In genomic region chr10:53664620-53665019, GRCh38 we compare ENCODE assay signal across 11 cellular contexts.
DNase-seq lines count a peak whose midpoint lies in the region; TF ChIP-seq lines count a peak whose summit lies in the region.
"Had no signal": no experiment of that assay in that cellular context is flagged by ENCODE, and none has a peak within 500 bp of the region (broad histone marks: within the 10 kb centered on the region; RNA-seq: fewer than 3 reads in every experiment).

No MANE protein-coding gene starts in this region.

- peak overlapping the region; percentile 17 for H3K4me2 ChIP-seq in mesenchymal stem cell (ENCODE audit: low read length, poor library complexity, severe bottlenecking)

- DNase-seq in A172 (ENCODE audit: low spot score): peak; percentile 4
- DNase-seq in NCI-H2227 (lab: John Stamatoyannopoulos, UW; ENCODE audit: unreplicated experiment): peak; percentile 69
- peak; percentile 51 for DNase-seq in mesenchymal stem cell
- no peak for DNase-seq in GOT3 (lab: John Stamatoyannopoulos, UW)
- no peak for DNase-seq in DMS114 treated with DMSO at 0.1 percent for 48 hours (lab: John Stamatoyannopoulos, UW; ENCODE audit: unreplicated experiment)
- DNase-seq in T-helper 2 cell: no peak
- no peak for DNase-seq in GM19240 (ENCODE audit: insufficient read length, low spot score)
- DNase-seq: ACHN, erythroblast, NCI-H1048 had no signal

- peak overlapping the region; percentile 22 to 66 (median 47) for H3K4me3 Mint-ChIP-seq in brain

- H3K4me1 ChIP-seq in mesenchymal stem cell (ENCODE audit: control insufficient read depth, insufficient read depth, low read depth, low read length): peaks cover 2% of the 10 kb centered on the region

- no peak overlapping the region for H3K4ac ChIP-seq in mesenchymal stem cell (ENCODE audit: low read depth in 1 of 2, low read length in 2 of 2)

- no peak overlapping the region for H2BK15ac ChIP-seq in mesenchymal stem cell (ENCODE audit: low read depth, poor library complexity, severe bottlenecking)

- peaks cover 14% of the 10 kb centered on the region for H3K9me3 ChIP-seq in mesenchymal stem cell (ENCODE audit: control insufficient read depth, low read length)

- no peak overlapping the region for H3K4me3 ChIP-seq in mesenchymal stem cell (ENCODE audit: insufficient read depth in 1 of 2, low read depth in 1 of 2, low read length in 2 of 2)

- no peaks in the 10 kb centered on the region for H3K79me1 ChIP-seq in mesenchymal stem cell (replicated peaks; ENCODE audit: low read length, poor library complexity, severe bottlenecking)

- no peak overlapping the region for H3K23ac ChIP-seq in mesenchymal stem cell (ENCODE audit: low read length in 2 of 2)

- WGBS in mesenchymal stem cell: 28% methylated on average over 3 of the region's 3 CpGs

- no peak overlapping the region for H2BK120ac ChIP-seq in mesenchymal stem cell (ENCODE audit: low read depth, low read length)

- no peak overlapping the region for H4K91ac ChIP-seq in mesenchymal stem cell (ENCODE audit: low read length)

- no peaks in the 10 kb centered on the region for H3K27me3 Mint-ChIP-seq in brain

- H3K27ac Mint-ChIP-seq in brain: peak overlapping the region in 1 of 5 experiments; percentile 21

- no peak overlapping the region for H3K18ac ChIP-seq in mesenchymal stem cell (ENCODE audit: low read depth in 1 of 2, low read length in 2 of 2)

- no peak for TF ChIP-seq CTCF in brain (conservative IDR thresholded peaks at IDR 0.05)

- H3K9ac ChIP-seq in mesenchymal stem cell (ENCODE audit: low read length): no peak overlapping the region

- H2AFZ ChIP-seq in mesenchymal stem cell (ENCODE audit: low read depth, low read length): no peak overlapping the region

- H3K36me3 Mint-ChIP-seq in brain: peaks cover 5% of the 10 kb centered on the region

- H2BK5ac ChIP-seq in mesenchymal stem cell (ENCODE audit: low read depth, low read length, poor library complexity, severe bottlenecking): no peak overlapping the region

- H4K8ac ChIP-seq in mesenchymal stem cell (ENCODE audit: low read length): no peak overlapping the region

- H3K27me3 ChIP-seq in mesenchymal stem cell (ENCODE audit: control insufficient read depth in 1 of 2, insufficient read depth in 1 of 2, low read length in 2 of 2): no peaks in the 10 kb centered on the region

- peaks cover 20% of the 10 kb centered on the region for H3K4me1 Mint-ChIP-seq in brain

- H2BK12ac ChIP-seq in mesenchymal stem cell (ENCODE audit: low read length in 2 of 2): no peak overlapping the region

- H2AK5ac ChIP-seq in mesenchymal stem cell (ENCODE audit: low read length, severe bottlenecking): no peak overlapping the region

- H3K27ac ChIP-seq in mesenchymal stem cell (ENCODE audit: low read length, poor library complexity, severe bottlenecking): no peak overlapping the region

- no peaks in the 10 kb centered on the region for H3K36me3 ChIP-seq in mesenchymal stem cell (ENCODE audit: control insufficient read depth in 1 of 2, insufficient read depth in 2 of 2, low read depth in 1 of 2, low read length in 2 of 2)

- H3K14ac ChIP-seq in mesenchymal stem cell (ENCODE audit: low read length in 2 of 2): no peak overlapping the region

- peaks cover 16 to 27% (median 21%) of the 10 kb centered on the region in 5 experiments for H3K9me3 Mint-ChIP-seq in brain

Comparison
In these comparisons a context has a peak if more than half of its experiments do, and no peak if none do; other contexts are left out.
1. DNase-seq: peak in A172 (single experiment), NCI-H2227 (single experiment) and mesenchymal stem cell (single experiment); none in GOT3 (single experiment), DMS114 treated with DMSO at 0.1 percent for 48 hours (single experiment), T-helper 2 cell (0 of 5) and GM19240 (single experiment).